ENCODE assay signal across 9 cellular contexts in genomic region chr12:55797068-55797467, GRCh38. TPM values are rescaled to one million over a fixed set of nuclear protein-coding genes. Genes with fewer than 3 reads are reported as not detected.
A peak's percentile ranks its signal among the peaks of the same experiment; 100 is the strongest.
DNase-seq lines count a peak whose midpoint lies in the region; ATAC-seq, FAIRE-seq and TF ChIP-seq lines count a peak whose summit lies in the region.
"Had no signal": no experiment of that assay in that cellular context is flagged by ENCODE, and none has a peak within 500 bp of the region (broad histone marks: within the 10 kb centered on the region; RNA-seq: fewer than 3 reads in every experiment).

No MANE protein-coding gene starts in this region.

- no peaks in the 10 kb centered on the region for H3K9me3 Mint-ChIP-seq in astrocyte (ENCODE audit: unreplicated experiment)

- FAIRE-seq in astrocyte (lab: Jason Lieb, UNC): no peak

- H3K36me3 ChIP-seq in Loucy (ENCODE audit: insufficient read depth, low read length): peaks cover 87% of the 10 kb centered on the region
- H3K36me3 ChIP-seq in astrocyte (ENCODE audit: insufficient read depth, low read length): peaks cover 62% of the 10 kb centered on the region

- H2AFZ ChIP-seq in Loucy (ENCODE audit: low read length) (no peak overlapping the region), astrocyte (ENCODE audit: low read depth, low read length) (no peak overlapping the region)

- H3K4me2 ChIP-seq in Loucy (ENCODE audit: low read depth, low read length, poor library complexity, severe bottlenecking) (no peak overlapping the region), astrocyte (ENCODE audit: low read length) (no peak overlapping the region)
- H3K4me2 ChIP-seq: BLaER1 treated with 17β-estradiol and CSF1 and Interleukin-3, amounts not matched to agents 10 nM and 100 nM had no signal

- no peaks in the 10 kb centered on the region for H3K9me2 ChIP-seq in Loucy (replicated peaks; ENCODE audit: low read depth, low read length)

- H3K4me1 Mint-ChIP-seq in astrocyte (ENCODE audit: low read depth, unreplicated experiment): peaks cover 4% of the 10 kb centered on the region

- no peak overlapping the region for H3K4me3 Mint-ChIP-seq in astrocyte (ENCODE audit: unreplicated experiment)

- H3K9ac ChIP-seq in Loucy (ENCODE audit: low read depth, low read length, poor library complexity, severe bottlenecking) (no peak overlapping the region), astrocyte (ENCODE audit: low read length) (no peak overlapping the region)
- H3K9ac ChIP-seq: BLaER1 treated with 17β-estradiol and CSF1 and Interleukin-3, amounts not matched to agents 10 nM and 100 nM had no signal

- H4K20me1 ChIP-seq in Loucy (ENCODE audit: insufficient read depth, low read length, poor library complexity, severe bottlenecking) (peaks cover 19% of the 10 kb centered on the region), astrocyte (ENCODE audit: insufficient read depth, low read length) (peaks cover 37% of the 10 kb centered on the region)

- H3K27ac ChIP-seq in astrocyte (ENCODE audit: low read depth, low read length): no peak overlapping the region
- H3K27ac ChIP-seq: BLaER1 treated with 17β-estradiol and CSF1 and Interleukin-3, amounts not matched to agents 10 nM and 100 nM had no signal

- H3K27me3 ChIP-seq in Loucy (ENCODE audit: insufficient read depth, low read length, poor library complexity, severe bottlenecking) (no peaks in the 10 kb centered on the region), astrocyte (ENCODE audit: insufficient read depth, low read length) (no peaks in the 10 kb centered on the region)
- H3K27me3 ChIP-seq: BLaER1 treated with 17β-estradiol and CSF1 and Interleukin-3, amounts not matched to agents 10 nM and 100 nM had no signal

- ATAC-seq in GM21528 (IDR thresholded peaks at IDR 0.05; ENCODE audit: low FRiP score, unreplicated experiment) (no peak), HG03095 (IDR thresholded peaks at IDR 0.05; ENCODE audit: unreplicated experiment) (no peak), GM21576 (IDR thresholded peaks at IDR 0.05; ENCODE audit: unreplicated experiment) (no peak)

- DNase-seq in NCI-H1417 (lab: John Stamatoyannopoulos, UW): peak; percentile 8 to 65 (median 53)
- DNase-seq in NCI-H1417 treated with DMSO at 0.1 percent for 48 hours (lab: John Stamatoyannopoulos, UW): no peak
- peak; percentile 21 for DNase-seq in astrocyte (ENCODE audit: low read depth)
- DNase-seq in islet precursor cell: peak; percentile 71

- H3K9me3 ChIP-seq in Loucy (ENCODE audit: insufficient read depth, low read depth, low read length) (no peaks in the 10 kb centered on the region), astrocyte (ENCODE audit: insufficient read depth, low read depth, low read length) (no peaks in the 10 kb centered on the region)
- H3K9me3 ChIP-seq: BLaER1 treated with 17β-estradiol and CSF1 and Interleukin-3, amounts not matched to agents 10 nM and 100 nM had no signal

- peaks cover 10% of the 10 kb centered on the region for H3K36me3 Mint-ChIP-seq in astrocyte (ENCODE audit: low read depth, unreplicated experiment)

- no peaks in the 10 kb centered on the region for H3K27me3 Mint-ChIP-seq in astrocyte (ENCODE audit: low read depth, unreplicated experiment)

- no peak overlapping the region for H3K27ac Mint-ChIP-seq in astrocyte (ENCODE audit: unreplicated experiment)

- H3K79me2 ChIP-seq in Loucy (ENCODE audit: insufficient read depth, low read length): peaks cover 26% of the 10 kb centered on the region; the same call in 1 of the 2 replicates
- H3K79me2 ChIP-seq in astrocyte (ENCODE audit: insufficient read depth, low read length): peaks cover 26% of the 10 kb centered on the region

- H3F3A ChIP-seq in Loucy (ENCODE audit: low read depth): no peaks in the 10 kb centered on the region

- peak; percentile 85 for TF ChIP-seq CTCF in Loucy (conservative IDR thresholded peaks at IDR 0.05; ENCODE audit: low read length)
- TF ChIP-seq CTCF in astrocyte (IDR thresholded peaks at IDR 0.05; ENCODE audit: insufficient read depth, low read depth, low read length): peak; percentile 50

- H3K4me3 ChIP-seq in Loucy (ENCODE audit: low read length, poor library complexity, severe bottlenecking) (no peak overlapping the region), astrocyte (ENCODE audit: insufficient read depth, low read depth, low read length) (no peak overlapping the region)
- H3K4me3 ChIP-seq: BLaER1 treated with 17β-estradiol and CSF1 and Interleukin-3, amounts not matched to agents 10 nM and 100 nM had no signal

- H3K4me1 ChIP-seq in Loucy (ENCODE audit: insufficient read depth, low read length, poor library complexity, severe bottlenecking) (peaks cover 3% of the 10 kb centered on the region), astrocyte (ENCODE audit: insufficient read depth, low read length) (no peaks in the 10 kb centered on the region)
- H3K4me1 ChIP-seq: BLaER1 treated with 17β-estradiol and CSF1 and Interleukin-3, amounts not matched to agents 10 nM and 100 nM had no signal

RNA-seq across cellular contexts. Expression of gene SARNP, which starts 20.5 kb away (rescaled TPM):
- total RNA-seq in astrocyte: 95.7 and 105 TPM in 2 replicates

RNA-seq across cellular contexts. Expression of gene ORMDL2, which starts 20.8 kb away (rescaled TPM):
- total RNA-seq in astrocyte: 54.8 and 58.9 TPM in 2 replicates

RNA-seq across cellular contexts. Expression of gene DNAJC14, which starts 32.3 kb away (rescaled TPM):
- 26.3 and 29.7 TPM in 2 replicates for total RNA-seq in astrocyte

RNA-seq across cellular contexts. Expression of gene MMP19, which starts 45.7 kb away (rescaled TPM):
- total RNA-seq in astrocyte: 3.6 and 4.7 TPM in 2 replicates

RNA-seq across cellular contexts. Expression of gene GDF11, which starts 54.1 kb away (rescaled TPM):
- 25.3 and 28.9 TPM in 2 replicates for total RNA-seq in astrocyte
